In the genomic region with DNA sequence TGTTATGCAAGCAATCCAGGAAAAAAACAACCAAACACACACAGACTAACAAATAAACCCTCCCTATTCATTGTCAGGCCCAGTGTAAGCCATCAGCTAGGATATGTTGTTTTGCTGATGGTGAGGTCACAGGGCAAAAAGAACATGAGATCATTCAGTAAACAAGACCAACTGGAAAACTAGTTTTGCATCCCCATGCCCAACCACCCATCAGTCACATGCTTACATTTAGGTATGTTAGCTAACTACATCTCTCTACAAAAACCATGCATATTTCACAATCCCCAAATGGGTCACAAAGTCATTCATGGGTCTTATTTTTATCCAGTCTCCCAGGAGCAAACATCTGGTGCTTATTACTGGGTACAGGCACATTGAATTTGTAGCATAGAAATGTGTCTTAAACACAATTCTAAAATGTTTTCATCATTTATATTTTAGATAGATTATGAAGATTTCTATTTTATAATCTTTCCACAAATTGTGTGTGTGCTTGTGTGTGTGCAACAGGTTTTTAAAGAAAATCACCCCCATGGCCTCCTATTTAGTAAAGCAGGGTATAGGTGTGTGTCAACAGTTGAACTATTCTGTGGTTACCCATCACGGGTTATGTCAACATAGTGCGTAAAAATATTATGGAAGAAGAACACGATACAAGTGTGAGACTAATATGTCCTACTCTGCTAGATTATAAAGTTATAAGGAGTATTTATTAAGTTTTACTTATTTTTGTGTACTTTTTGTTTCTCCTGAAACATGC, we compare ENCODE assay signal across 13 cellular contexts.
DNase-seq lines count a peak whose midpoint lies in the region; ATAC-seq, FAIRE-seq and TF ChIP-seq lines count a peak whose summit lies in the region.
"Had no signal": no experiment of that assay in that cellular context is flagged by ENCODE, and none has a peak within 500 bp of the region (broad histone marks: within the 10 kb centered on the region; RNA-seq: fewer than 3 reads in every experiment).

No MANE protein-coding gene starts in this region.

- no peak for FAIRE-seq in bronchial epithelial cell (lab: Jason Lieb, UNC)
- FAIRE-seq: G401.6, RCC 7860 had no signal

- H3K27ac Mint-ChIP-seq in HFFc6 (no peak overlapping the region), mesothelial cell of epicardium (no peak overlapping the region)
- H3K27ac Mint-ChIP-seq: CD14-positive monocyte had no signal

- H3K36me3 ChIP-seq in bronchial epithelial cell (ENCODE audit: control insufficient read depth, insufficient read depth, low read length) = no peaks in the 10 kb centered on the region

- TF ChIP-seq CTCF in AG09319 (IDR thresholded peaks at IDR 0.05; ENCODE audit: low read depth, low read length) = no peak
- no peak for TF ChIP-seq CTCF in HFFc6 (IDR thresholded peaks at IDR 0.05)
- TF ChIP-seq CTCF in bronchial epithelial cell (IDR thresholded peaks at IDR 0.05; ENCODE audit: insufficient read depth, low read length, severe bottlenecking) = no peak
- TF ChIP-seq CTCF in mesothelial cell of epicardium (IDR thresholded peaks at IDR 0.05; ENCODE audit: unreplicated experiment) = no peak

- H3K27me3 ChIP-seq in bronchial epithelial cell (ENCODE audit: control insufficient read depth, insufficient read depth, low read length) = no peaks in the 10 kb centered on the region

- H3K4me3 Mint-ChIP-seq in HFFc6 = no peak overlapping the region
- no peak overlapping the region for H3K4me3 Mint-ChIP-seq in mesothelial cell of epicardium
- H3K4me3 Mint-ChIP-seq: CD14-positive monocyte had no signal

- H3K9me3 Mint-ChIP-seq in HFFc6 (no peaks in the 10 kb centered on the region; the same call in 1 of the 2 replicates), mesothelial cell of epicardium (peaks cover 9% of the 10 kb centered on the region)

- peaks cover 14% of the 10 kb centered on the region; the same call in 1 of the 2 replicates for H3K36me3 Mint-ChIP-seq in HFFc6 (ENCODE audit: low read depth)
- H3K36me3 Mint-ChIP-seq in mesothelial cell of epicardium = no peaks in the 10 kb centered on the region
- H3K36me3 Mint-ChIP-seq: CD14-positive monocyte had no signal

- H3K4me1 Mint-ChIP-seq in HFFc6 (ENCODE audit: low read depth) (peaks cover 63% of the 10 kb centered on the region), mesothelial cell of epicardium (peaks cover 14% of the 10 kb centered on the region)
- H3K4me1 Mint-ChIP-seq: CD14-positive monocyte had no signal

- ATAC-seq in GM18868 (IDR thresholded peaks at IDR 0.05; ENCODE audit: unreplicated experiment) = no peak

- DNase-seq in AG09319 (ENCODE audit: extremely low read depth, low read depth) = peak; percentile 82
- DNase-seq in HFFc6 = peak; percentile 31
- DNase-seq in bronchial epithelial cell (ENCODE audit: low read depth) = peak; percentile 92
- peak; percentile 41 for DNase-seq in myocyte (ENCODE audit: low read depth)
- DNase-seq in inferior parietal cortex (ENCODE audit: extremely low spot score) = no peak
- no peak for DNase-seq in mesothelial cell of epicardium (ENCODE audit: low spot score in 2 of 2, unreplicated experiment in 2 of 2)
- DNase-seq in cerebellar cortex (ENCODE audit: low spot score) = no peak
- DNase-seq: central memory CD4-positive, alpha-beta T cell; stimulated activated CD4-positive, alpha-beta T cell treated with anti-CD3 and anti-CD28 coated beads, Interleukin-2, amount 100 ng/mL, for 24 hours had no signal

- no peaks in the 10 kb centered on the region for H3K27me3 Mint-ChIP-seq in HFFc6 (ENCODE audit: insufficient read depth)
- no peaks in the 10 kb centered on the region for H3K27me3 Mint-ChIP-seq in mesothelial cell of epicardium (ENCODE audit: low read depth)

- no peak overlapping the region for H3K4me3 ChIP-seq in bronchial epithelial cell (ENCODE audit: low read depth, low read length)

Comparison
In these comparisons a context has a peak if more than half of its experiments do, and no peak if none do; other contexts are left out.
1. DNase-seq: peak in AG09319 (single experiment), HFFc6 (single experiment), bronchial epithelial cell (single experiment) and myocyte (single experiment); none in inferior parietal cortex (single experiment), mesothelial cell of epicardium (0 of 2) and cerebellar cortex (single experiment).